In genomic region chr13:113314112-113314511, GRCh38 we compare ENCODE assay signal across 2 cellular contexts. TPM values are rescaled to one million over a fixed set of nuclear protein-coding genes. Genes with fewer than 3 reads are reported as not detected.
"Had no signal": no experiment of that assay in that cellular context is flagged by ENCODE, and none has a peak within 500 bp of the region (broad histone marks: within the 10 kb centered on the region; RNA-seq: fewer than 3 reads in every experiment).

No MANE protein-coding gene starts in this region.

RNA-seq across cellular contexts. Expression of gene GRTP1, which starts 49.8 kb away (rescaled TPM):
- total RNA-seq: T-helper 1 cell treated with Interleukin-12 subunit alpha and Interleukin-12 subunit beta and Interleukin-4 antibody, amounts not matched to agents 30 ng/mL and 1 ng/mL, for 36 hours; T-helper 2 cell treated with Interferon-gamma antibody and Interleukin-4, amounts not matched to agents 100 ng/mL and 5 ng/mL, for 36 hours had no signal
